ENCODE assay signal across 8 cellular contexts in the genomic region with DNA sequence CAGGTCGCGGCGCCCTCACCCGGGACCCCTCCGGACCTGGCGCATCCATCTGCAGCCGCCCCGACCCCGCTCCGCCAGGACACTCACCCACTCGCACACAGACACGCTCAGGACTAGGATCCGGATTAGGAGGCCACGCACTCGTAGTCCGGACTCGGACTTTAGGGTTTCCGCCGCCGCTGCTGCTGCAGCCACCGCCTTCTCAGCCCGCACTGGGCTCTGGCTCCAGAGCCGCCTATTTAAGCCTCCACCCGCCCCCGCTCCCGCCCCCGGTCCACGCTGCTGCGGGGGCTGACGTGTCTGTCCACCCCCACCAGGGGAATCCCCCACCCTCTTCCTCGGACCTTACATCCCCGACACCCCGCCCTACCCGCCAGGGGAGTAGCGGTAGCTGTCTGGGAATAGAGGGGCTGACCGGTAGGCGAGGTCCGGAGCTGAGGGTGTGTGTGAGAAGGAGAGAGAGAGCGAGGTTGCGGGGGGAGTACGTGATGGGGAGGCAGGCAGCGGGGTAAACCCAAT. TPM values are rescaled to one million over a fixed set of nuclear protein-coding genes. Genes with fewer than 3 reads are reported as not detected.
DNase-seq lines count a peak whose midpoint lies in the region; ATAC-seq and TF ChIP-seq lines count a peak whose summit lies in the region.

RRAD (minus strand) TSS at position 214 of the 519 bp plus-strand sequence. CDS start 356 bp downstream, outside the sequence.

- no peak for TF ChIP-seq CTCF in WERI-Rb-1 (IDR thresholded peaks at IDR 0.05; ENCODE audit: low read depth, low read length)
- peak in 1 of 4 experiments; percentile 24 for TF ChIP-seq CTCF in gastroesophageal sphincter (IDR thresholded peaks at IDR 0.05)
- TF ChIP-seq CTCF in parathyroid adenoma (IDR thresholded peaks at IDR 0.05): no peak

- peak; percentile 69 for DNase-seq in WERI-Rb-1
- DNase-seq in stimulated activated naive CD4-positive, alpha-beta T cell (lab: John Stamatoyannopoulos, UW): no peak
- no peak for DNase-seq in inferior parietal cortex (ENCODE audit: extremely low spot score)

- TF ChIP-seq POLR2A in GM19193 (IDR thresholded peaks at IDR 0.05; ENCODE audit: extremely low read depth, insufficient read depth, insufficient read length) (peak; percentile 53), gastroesophageal sphincter (IDR thresholded peaks at IDR 0.05) (peak; percentile 73 to 80)

- H3K27me3 ChIP-seq in WERI-Rb-1 (ENCODE audit: insufficient read depth, low read depth, severe bottlenecking) (no peaks in the 10 kb centered on the region), gastroesophageal sphincter (peaks cover 3% of the 10 kb centered on the region), parathyroid adenoma (ENCODE audit: control insufficient read depth, insufficient read depth, low read length) (no peaks in the 10 kb centered on the region)

- H3K4me3 ChIP-seq in WERI-Rb-1 (ENCODE audit: low read depth, low read length) (peak within 1 kb of the TSS; percentile 71), gastroesophageal sphincter (peak within 1 kb of the TSS; percentile 64 to 83), parathyroid adenoma (ENCODE audit: low read depth, low read length) (peak within 1 kb of the TSS; percentile 37)

- ATAC-seq in gastroesophageal sphincter: peak; percentile 46
- no peak for ATAC-seq in HG03025 (IDR thresholded peaks at IDR 0.05; ENCODE audit: low FRiP score, unreplicated experiment)
- ATAC-seq in GM19324 (IDR thresholded peaks at IDR 0.05; ENCODE audit: low FRiP score, unreplicated experiment): no peak

- no peak within 1 kb of the TSS for H3K9ac ChIP-seq in parathyroid adenoma

- H2AFZ ChIP-seq in parathyroid adenoma: peak within 1 kb of the TSS; percentile 86

- H3K27ac ChIP-seq in WERI-Rb-1: peak within 1 kb of the TSS; percentile 78
- peak within 1 kb of the TSS; percentile 87 to 96 (median 93) for H3K27ac ChIP-seq in gastroesophageal sphincter
- no peak within 1 kb of the TSS for H3K27ac ChIP-seq in parathyroid adenoma

- no peaks in the 10 kb centered on the region for H3K9me3 ChIP-seq in WERI-Rb-1 (ENCODE audit: severe bottlenecking)
- no peaks in the 10 kb centered on the region for H3K9me3 ChIP-seq in gastroesophageal sphincter
- no peaks in the 10 kb centered on the region for H3K9me3 ChIP-seq in parathyroid adenoma (ENCODE audit: control insufficient read depth, low read length)

- 0% methylated on average over 1 of the region's 42 CpGs for WGBS in gastroesophageal sphincter (ENCODE audit: low coverage in 1 of 2), 2 donors

- H3K79me2 ChIP-seq in parathyroid adenoma: no peaks in the 10 kb centered on the region

- peak within 1 kb of the TSS; percentile 65 for H3K4me2 ChIP-seq in parathyroid adenoma (ENCODE audit: low read length)

- no peak for TF ChIP-seq EP300 in gastroesophageal sphincter (IDR thresholded peaks at IDR 0.05)

- peaks cover 2 to 84% (median 31%) of the 10 kb centered on the region in 3 donors for H3K4me1 ChIP-seq in gastroesophageal sphincter
- peaks cover 9% of the 10 kb centered on the region for H3K4me1 ChIP-seq in parathyroid adenoma

- H3K36me3 ChIP-seq in WERI-Rb-1 (peaks cover 36% of the 10 kb centered on the region), gastroesophageal sphincter (peaks cover 0 to 8% of the 10 kb centered on the region in 2 donors), parathyroid adenoma (ENCODE audit: control insufficient read depth, insufficient read depth, low read length) (no peaks in the 10 kb centered on the region)

RNA-seq across cellular contexts. Expression of gene RRAD, which starts in this region (rescaled TPM):
- 100 to 1,000 TPM in 1 of 4 donors, 10 to 100 TPM in 3; 33.4 to 103 (median 50.8) TPM for total RNA-seq in gastroesophageal sphincter
